1 cellular context compared by ENCODE assay signal in genomic region chr22:41446639-41447434, GRCh38.
TF ChIP-seq lines count a peak whose summit lies in the region.

TSS of gene TOB2 (minus strand) at chr22:41446801. CDS start at chr22:41437345, 9,456 bp downstream.

TF ChIP-seq in HepG2, 621 proteins besides CTCF, POLR2A, EP300 and RAD21 (continued from another document and continues in another):
- TF ChIP-seq ZNF296 (CRISPR knock-in tag; conservative IDR thresholded peaks at IDR 0.05): peak; percentile 79; the same call in 1 of the 2 replicates
- TF ChIP-seq REXO4 (CRISPR knock-in tag; IDR thresholded peaks at IDR 0.05; ENCODE audit: borderline replicate concordance): 0 out of 2 replicates have a peak, but pooled peaks have one; percentile 13
- TF ChIP-seq ZFP1 (CRISPR knock-in tag; IDR thresholded peaks at IDR 0.05): no peak
- TF ChIP-seq, protein P1, sequence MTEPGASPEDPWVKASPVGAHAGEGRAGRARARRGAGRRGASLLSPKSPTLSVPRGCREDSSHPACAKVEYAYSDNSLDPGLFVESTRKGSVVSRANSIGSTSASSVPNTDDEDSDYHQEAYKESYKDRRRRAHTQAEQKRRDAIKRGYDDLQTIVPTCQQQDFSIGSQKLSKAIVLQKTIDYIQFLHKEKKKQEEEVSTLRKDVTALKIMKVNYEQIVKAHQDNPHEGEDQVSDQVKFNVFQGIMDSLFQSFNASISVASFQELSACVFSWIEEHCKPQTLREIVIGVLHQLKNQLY (CRISPR knock-in tag; IDR thresholded peaks at IDR 0.05): peak; percentile 87
- peak; percentile 22 for TF ChIP-seq ZNF333 (CRISPR knock-in tag; IDR thresholded peaks at IDR 0.05; ENCODE audit: borderline replicate concordance)
- TF ChIP-seq ZNF777 (CRISPR knock-in tag; IDR thresholded peaks at IDR 0.05): peak; percentile 74
- TF ChIP-seq POLR2AphosphoS5 (IDR thresholded peaks at IDR 0.05; ENCODE audit: low read depth, low read length): peak; percentile 99
- TF ChIP-seq ZNF652 (CRISPR knock-in tag; IDR thresholded peaks at IDR 0.05; ENCODE audit: borderline replicate concordance, low read depth): peak; percentile 42; the same call in 1 of the 2 replicates
- peak; percentile 97 for TF ChIP-seq ZNF780A (CRISPR knock-in tag; IDR thresholded peaks at IDR 0.05)
- peak; percentile 84 for TF ChIP-seq JUNB (CRISPR knock-in tag; IDR thresholded peaks at IDR 0.05; ENCODE audit: borderline replicate concordance)
- peak; percentile 100 for TF ChIP-seq PCBP1 (IDR thresholded peaks at IDR 0.05; ENCODE audit: borderline replicate concordance, low read depth, low read length)
- TF ChIP-seq, protein P2, sequence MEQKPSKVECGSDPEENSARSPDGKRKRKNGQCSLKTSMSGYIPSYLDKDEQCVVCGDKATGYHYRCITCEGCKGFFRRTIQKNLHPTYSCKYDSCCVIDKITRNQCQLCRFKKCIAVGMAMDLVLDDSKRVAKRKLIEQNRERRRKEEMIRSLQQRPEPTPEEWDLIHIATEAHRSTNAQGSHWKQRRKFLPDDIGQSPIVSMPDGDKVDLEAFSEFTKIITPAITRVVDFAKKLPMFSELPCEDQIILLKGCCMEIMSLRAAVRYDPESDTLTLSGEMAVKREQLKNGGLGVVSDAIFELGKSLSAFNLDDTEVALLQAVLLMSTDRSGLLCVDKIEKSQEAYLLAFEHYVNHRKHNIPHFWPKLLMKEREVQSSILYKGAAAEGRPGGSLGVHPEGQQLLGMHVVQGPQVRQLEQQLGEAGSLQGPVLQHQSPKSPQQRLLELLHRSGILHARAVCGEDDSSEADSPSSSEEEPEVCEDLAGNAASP (CRISPR knock-in tag; IDR thresholded peaks at IDR 0.05; ENCODE audit: borderline replicate concordance): peak; percentile 90
- TF ChIP-seq BORCS8-MEF2B (CRISPR knock-in tag; IDR thresholded peaks at IDR 0.05): peak; percentile 95
- peak; percentile 92 for TF ChIP-seq RXRB (CRISPR knock-in tag; IDR thresholded peaks at IDR 0.05; ENCODE audit: borderline replicate concordance)
- peak; percentile 83; the same call in 1 of the 2 replicates for TF ChIP-seq NR2F2 (IDR thresholded peaks at IDR 0.05; ENCODE audit: borderline replicate concordance, low read depth)
- TF ChIP-seq SMAD3 (CRISPR knock-in tag; IDR thresholded peaks at IDR 0.05): peak; percentile 96
- TF ChIP-seq PHF21A (CRISPR knock-in tag; IDR thresholded peaks at IDR 0.05): peak; percentile 95
- TF ChIP-seq, protein P3, sequence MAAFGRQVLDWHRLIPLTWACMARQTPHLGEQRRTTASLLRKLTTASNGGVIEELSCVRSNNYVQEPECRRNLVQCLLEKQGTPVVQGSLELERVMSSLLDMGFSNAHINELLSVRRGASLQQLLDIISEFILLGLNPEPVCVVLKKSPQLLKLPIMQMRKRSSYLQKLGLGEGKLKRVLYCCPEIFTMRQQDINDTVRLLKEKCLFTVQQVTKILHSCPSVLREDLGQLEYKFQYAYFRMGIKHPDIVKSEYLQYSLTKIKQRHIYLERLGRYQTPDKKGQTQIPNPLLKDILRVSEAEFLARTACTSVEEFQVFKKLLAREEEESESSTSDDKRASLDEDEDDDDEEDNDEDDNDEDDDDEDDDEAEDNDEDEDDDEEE (CRISPR knock-in tag; IDR thresholded peaks at IDR 0.05): peak; percentile 74
- peak; percentile 92 for TF ChIP-seq ZNF564 (CRISPR knock-in tag; IDR thresholded peaks at IDR 0.05)
- TF ChIP-seq E2F2 (CRISPR knock-in tag; IDR thresholded peaks at IDR 0.05; ENCODE audit: borderline replicate concordance): peak; percentile 91; the same call in 1 of the 2 replicates
- TF ChIP-seq FIP1L1 (IDR thresholded peaks at IDR 0.05; ENCODE audit: borderline replicate concordance, insufficient read depth, low read depth, low read length): peak; percentile 91
- TF ChIP-seq GATAD2A (CRISPR knock-in tag; IDR thresholded peaks at IDR 0.05): peak; percentile 78
- peak; percentile 94 for TF ChIP-seq MYC (CRISPR knock-in tag; IDR thresholded peaks at IDR 0.05; ENCODE audit: borderline replicate concordance)
- peak; percentile 97 for TF ChIP-seq ATF7-NPFF (CRISPR knock-in tag; IDR thresholded peaks at IDR 0.05; ENCODE audit: low read depth)
- no peak for TF ChIP-seq SNRNP70 (IDR thresholded peaks at IDR 0.05; ENCODE audit: low read depth, low read length)
- TF ChIP-seq NR3C1 (CRISPR knock-in tag; IDR thresholded peaks at IDR 0.05): no peak
- peak; percentile 85 for TF ChIP-seq ZBTB8A (CRISPR knock-in tag; IDR thresholded peaks at IDR 0.05; ENCODE audit: borderline replicate concordance, low read depth)
- TF ChIP-seq ZFP36L1 (CRISPR knock-in tag; IDR thresholded peaks at IDR 0.05): peak; percentile 86; the same call in 1 of the 2 replicates
- TF ChIP-seq ZNF557 (CRISPR knock-in tag; IDR thresholded peaks at IDR 0.05): peak; percentile 96
- no peak for TF ChIP-seq ZMYM2 (CRISPR knock-in tag; IDR thresholded peaks at IDR 0.05)
- TF ChIP-seq, protein P4, sequence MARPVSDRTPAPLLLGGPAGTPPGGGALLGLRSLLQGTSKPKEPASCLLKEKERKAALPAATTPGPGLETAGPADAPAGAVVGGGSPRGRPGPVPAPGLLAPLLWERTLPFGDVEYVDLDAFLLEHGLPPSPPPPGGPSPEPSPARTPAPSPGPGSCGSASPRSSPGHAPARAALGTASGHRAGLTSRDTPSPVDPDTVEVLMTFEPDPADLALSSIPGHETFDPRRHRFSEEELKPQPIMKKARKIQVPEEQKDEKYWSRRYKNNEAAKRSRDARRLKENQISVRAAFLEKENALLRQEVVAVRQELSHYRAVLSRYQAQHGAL (CRISPR knock-in tag; IDR thresholded peaks at IDR 0.05; ENCODE audit: not compliant biosample characterization): peak; percentile 99
- TF ChIP-seq ZNF446 (CRISPR knock-in tag; IDR thresholded peaks at IDR 0.05): peak; percentile 87; the same call in 1 of the 2 replicates
- peak; percentile 84 for TF ChIP-seq ZNF224 (CRISPR knock-in tag; IDR thresholded peaks at IDR 0.05)
- peak; percentile 96 for TF ChIP-seq ZNF230 (CRISPR knock-in tag; IDR thresholded peaks at IDR 0.05)
- peak; percentile 99 for TF ChIP-seq SALL2 (CRISPR knock-in tag; IDR thresholded peaks at IDR 0.05)
- TF ChIP-seq ZNF18 (CRISPR knock-in tag; IDR thresholded peaks at IDR 0.05; ENCODE audit: insufficient replicate concordance): peak; percentile 75
- TF ChIP-seq SNAI1 (CRISPR knock-in tag; IDR thresholded peaks at IDR 0.05; ENCODE audit: borderline replicate concordance): peak; percentile 28; the same call in 1 of the 2 replicates
- peak; percentile 82; the same call in 1 of the 2 replicates for TF ChIP-seq RFX5 (IDR thresholded peaks at IDR 0.05; ENCODE audit: low read depth, low read length)
- TF ChIP-seq THAP7 (CRISPR knock-in tag; IDR thresholded peaks at IDR 0.05): peak; percentile 82; the same call in 1 of the 2 replicates
- peak; percentile 95 for TF ChIP-seq XRCC5 (optimal IDR thresholded peaks at IDR 0.05; ENCODE audit: low read length)
- TF ChIP-seq CBX2 (IDR thresholded peaks at IDR 0.05; ENCODE audit: low read depth, low read length): no peak
- TF ChIP-seq CBX2 (CRISPR knock-in tag; IDR thresholded peaks at IDR 0.05; ENCODE audit: low read depth): no peak
- peak; percentile 91 for TF ChIP-seq MTF2 (CRISPR knock-in tag; IDR thresholded peaks at IDR 0.05; ENCODE audit: borderline replicate concordance)
- TF ChIP-seq, protein P5, sequence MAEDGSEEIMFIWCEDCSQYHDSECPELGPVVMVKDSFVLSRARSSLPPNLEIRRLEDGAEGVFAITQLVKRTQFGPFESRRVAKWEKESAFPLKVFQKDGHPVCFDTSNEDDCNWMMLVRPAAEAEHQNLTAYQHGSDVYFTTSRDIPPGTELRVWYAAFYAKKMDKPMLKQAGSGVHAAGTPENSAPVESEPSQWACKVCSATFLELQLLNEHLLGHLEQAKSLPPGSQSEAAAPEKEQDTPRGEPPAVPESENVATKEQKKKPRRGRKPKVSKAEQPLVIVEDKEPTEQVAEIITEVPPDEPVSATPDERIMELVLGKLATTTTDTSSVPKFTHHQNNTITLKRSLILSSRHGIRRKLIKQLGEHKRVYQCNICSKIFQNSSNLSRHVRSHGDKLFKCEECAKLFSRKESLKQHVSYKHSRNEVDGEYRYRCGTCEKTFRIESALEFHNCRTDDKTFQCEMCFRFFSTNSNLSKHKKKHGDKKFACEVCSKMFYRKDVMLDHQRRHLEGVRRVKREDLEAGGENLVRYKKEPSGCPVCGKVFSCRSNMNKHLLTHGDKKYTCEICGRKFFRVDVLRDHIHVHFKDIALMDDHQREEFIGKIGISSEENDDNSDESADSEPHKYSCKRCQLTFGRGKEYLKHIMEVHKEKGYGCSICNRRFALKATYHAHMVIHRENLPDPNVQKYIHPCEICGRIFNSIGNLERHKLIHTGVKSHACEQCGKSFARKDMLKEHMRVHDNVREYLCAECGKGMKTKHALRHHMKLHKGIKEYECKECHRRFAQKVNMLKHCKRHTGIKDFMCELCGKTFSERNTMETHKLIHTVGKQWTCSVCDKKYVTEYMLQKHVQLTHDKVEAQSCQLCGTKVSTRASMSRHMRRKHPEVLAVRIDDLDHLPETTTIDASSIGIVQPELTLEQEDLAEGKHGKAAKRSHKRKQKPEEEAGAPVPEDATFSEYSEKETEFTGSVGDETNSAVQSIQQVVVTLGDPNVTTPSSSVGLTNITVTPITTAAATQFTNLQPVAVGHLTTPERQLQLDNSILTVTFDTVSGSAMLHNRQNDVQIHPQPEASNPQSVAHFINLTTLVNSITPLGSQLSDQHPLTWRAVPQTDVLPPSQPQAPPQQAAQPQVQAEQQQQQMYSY (CRISPR knock-in tag; IDR thresholded peaks at IDR 0.05): peak; percentile 62; the same call in 1 of the 2 replicates
- TF ChIP-seq ZNF382 (CRISPR knock-in tag; IDR thresholded peaks at IDR 0.05; ENCODE audit: borderline replicate concordance): no peak
- peak; percentile 91 for TF ChIP-seq CBX1 (IDR thresholded peaks at IDR 0.05; ENCODE audit: low read depth)
- TF ChIP-seq PBX2 (CRISPR knock-in tag; IDR thresholded peaks at IDR 0.05): no peak
- TF ChIP-seq SYNCRIP (IDR thresholded peaks at IDR 0.05; ENCODE audit: insufficient read depth, low read depth, low read length): no peak
- peak; percentile 85 for TF ChIP-seq NR2C2 (CRISPR knock-in tag; IDR thresholded peaks at IDR 0.05; ENCODE audit: borderline replicate concordance)
- TF ChIP-seq, protein P6, sequence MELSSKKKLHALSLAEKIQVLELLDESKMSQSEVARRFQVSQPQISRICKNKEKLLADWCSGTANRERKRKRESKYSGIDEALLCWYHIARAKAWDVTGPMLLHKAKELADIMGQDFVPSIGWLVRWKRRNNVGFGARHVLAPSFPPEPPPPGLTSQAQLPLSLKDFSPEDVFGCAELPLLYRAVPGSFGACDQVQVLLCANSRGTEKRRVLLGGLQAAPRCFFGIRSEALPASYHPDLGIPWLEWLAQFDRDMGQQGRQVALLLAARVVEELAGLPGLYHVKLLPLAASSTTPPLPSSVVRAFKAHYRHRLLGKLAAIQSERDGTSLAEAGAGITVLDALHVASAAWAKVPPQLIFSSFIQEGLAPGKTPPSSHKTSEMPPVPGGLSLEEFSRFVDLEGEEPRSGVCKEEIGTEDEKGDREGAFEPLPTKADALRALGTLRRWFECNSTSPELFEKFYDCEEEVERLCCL (CRISPR knock-in tag; IDR thresholded peaks at IDR 0.05; ENCODE audit: borderline replicate concordance): no peak; the same call in 1 of the 2 replicates
- TF ChIP-seq NFE2L1 (CRISPR knock-in tag; IDR thresholded peaks at IDR 0.05; ENCODE audit: borderline replicate concordance): no peak
- TF ChIP-seq FOXP1 (IDR thresholded peaks at IDR 0.05): no peak; the same call in 1 of the 2 replicates
- TF ChIP-seq FOXP1 (CRISPR knock-in tag; IDR thresholded peaks at IDR 0.05): peak; percentile 59
- peak; percentile 91 for TF ChIP-seq ZNF256 (CRISPR knock-in tag; conservative IDR thresholded peaks at IDR 0.05)
- peak; percentile 91 for TF ChIP-seq TFDP2 (CRISPR knock-in tag; IDR thresholded peaks at IDR 0.05)
